Comparison of ENCODE assay signal across 18 cellular contexts in the genomic region with DNA sequence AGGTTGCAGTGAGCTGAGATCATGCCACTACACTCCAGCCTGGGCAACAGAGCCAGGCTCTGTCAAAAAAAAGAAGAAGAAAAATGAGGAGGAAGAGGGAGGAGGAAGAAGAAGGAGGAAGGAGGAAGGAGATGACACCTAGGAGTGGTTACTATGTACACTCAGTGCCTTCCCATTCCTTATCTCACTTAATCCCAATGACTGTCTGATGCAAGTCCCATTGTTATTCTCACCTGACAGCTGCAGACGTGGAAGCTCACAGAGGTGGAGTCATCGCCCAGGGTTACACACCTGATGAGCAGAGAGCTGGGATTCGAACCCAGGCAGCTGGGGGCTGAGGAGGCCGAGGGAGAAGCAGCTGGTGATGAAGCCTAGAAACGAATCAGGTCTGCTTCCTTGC.
DNase-seq lines count a peak whose midpoint lies in the region; ATAC-seq, FAIRE-seq and TF ChIP-seq lines count a peak whose summit lies in the region.
"Had no signal": no experiment of that assay in that cellular context is flagged by ENCODE, and none has a peak within 500 bp of the region (broad histone marks: within the 10 kb centered on the region; RNA-seq: fewer than 3 reads in every experiment).

No MANE protein-coding gene starts in this region.

- no peaks in the 10 kb centered on the region for H3K36me3 Mint-ChIP-seq in endodermal cell (ENCODE audit: low read depth)
- H3K36me3 Mint-ChIP-seq: CD4-positive, CD25-positive, alpha-beta regulatory T cell had no signal

- no peak for ATAC-seq in HG03457 (IDR thresholded peaks at IDR 0.05; ENCODE audit: unreplicated experiment)
- ATAC-seq: GM23338 had no signal

- no peaks in the 10 kb centered on the region for H3K27me3 ChIP-seq in endodermal cell (ENCODE audit: control insufficient read depth, insufficient read depth, low read length, poor library complexity, severe bottlenecking)

- H3K9me3 ChIP-seq in HEK293 (ENCODE audit: control insufficient read depth, insufficient read depth, low read depth, low read length) = no peaks in the 10 kb centered on the region
- no peaks in the 10 kb centered on the region for H3K9me3 ChIP-seq in endodermal cell (ENCODE audit: control insufficient read depth, low read length)

- H3K4me1 ChIP-seq in HEK293 (ENCODE audit: control insufficient read depth, insufficient read depth, low read length) (no peaks in the 10 kb centered on the region), endodermal cell (ENCODE audit: control insufficient read depth, insufficient read depth, low read length) (peaks cover 4% of the 10 kb centered on the region)

- no peak overlapping the region for H3K9ac ChIP-seq in endodermal cell (ENCODE audit: extremely low read depth, low read length, poor library complexity, severe bottlenecking)

- no peak for FAIRE-seq in GM12891 (lab: Jason Lieb, UNC)
- FAIRE-seq: G401.6 had no signal

- no peak overlapping the region for H3K27ac Mint-ChIP-seq in endodermal cell
- H3K27ac Mint-ChIP-seq: CD4-positive, CD25-positive, alpha-beta regulatory T cell; GM23338 had no signal

- CTCF ChIA-PET in HEK293 (lab: Yijun Ruan, JAX) = interaction anchor here (1.2 to 2.2 kb wide), 2 partner anchors 10 kb away, joined by 3 to 7 read pairs; no protein-coding TSS in a partner anchor

- 81 to 89% methylated on average over 5 of the region's 5 CpGs for WGBS in endodermal cell (ENCODE audit: insufficient coverage in 1 of 2, insufficient read length in 1 of 2), 2 experiments

- POLR2A ChIA-PET in HEK293 (lab: Yijun Ruan, JAX) = no interaction called here

- no peak for TF ChIP-seq POLR2A in GM12891 (IDR thresholded peaks at IDR 0.05; ENCODE audit: low read depth, low read length)

- H3K27me3 Mint-ChIP-seq in endodermal cell (ENCODE audit: insufficient read depth) = no peaks in the 10 kb centered on the region

- peak; percentile 3 for DNase-seq in CMK (ENCODE audit: low read depth)
- peak; percentile 85 for DNase-seq in NCI-H2196 treated with DMSO at 0.1 percent for 48 hours (lab: John Stamatoyannopoulos, UW; ENCODE audit: unreplicated experiment)
- peak; percentile 59 for DNase-seq in endodermal cell
- DNase-seq in GM12891 (ENCODE audit: insufficient read length, low spot score) = no peak
- no peak for DNase-seq in NCI-H1694 treated with DMSO at 0.1 percent for 48 hours (lab: John Stamatoyannopoulos, UW)
- DNase-seq in NCI-H1048 (lab: John Stamatoyannopoulos, UW) = no peak
- DNase-seq: CD4-positive, CD25-positive, alpha-beta regulatory T cell; DMS79 treated with DMSO at 0.1 percent for 48 hours; Kasumi-1; NCI-H1417 treated with DMSO at 0.1 percent for 48 hours; NCI-H2107; NCI-H446; NCI-H774; T-helper 9 cell had no signal

- TF ChIP-seq CTCF in HEK293 (tag by site-specific recombination; IDR thresholded peaks at IDR 0.05) (no peak), endodermal cell (conservative IDR thresholded peaks at IDR 0.05) (no peak)

- H3K4me1 Mint-ChIP-seq in endodermal cell = peaks cover 1% of the 10 kb centered on the region
- H3K4me1 Mint-ChIP-seq: CD4-positive, CD25-positive, alpha-beta regulatory T cell had no signal

- H3K27ac ChIP-seq in HEK293 (ENCODE audit: extremely low read depth, low read depth, low read length) (no peak overlapping the region), endodermal cell (ENCODE audit: low read depth, low read length) (no peak overlapping the region)

- no peaks in the 10 kb centered on the region for H3K9me3 Mint-ChIP-seq in endodermal cell
- H3K9me3 Mint-ChIP-seq: GM23338 had no signal

- H3K36me3 ChIP-seq in HEK293 (ENCODE audit: control insufficient read depth in 2 of 2, insufficient read depth in 1 of 2, low read length in 2 of 2) = no peaks in the 10 kb centered on the region
- no peaks in the 10 kb centered on the region for H3K36me3 ChIP-seq in endodermal cell (ENCODE audit: control insufficient read depth, insufficient read depth, low read length)

- no peak overlapping the region for H3K4me3 Mint-ChIP-seq in endodermal cell
- H3K4me3 Mint-ChIP-seq: CD4-positive, CD25-positive, alpha-beta regulatory T cell; GM23338 had no signal

- H3K4me3 ChIP-seq in HEK293 (ENCODE audit: low read depth, low read length) (no peak overlapping the region), endodermal cell (ENCODE audit: low read length) (no peak overlapping the region)
- H3K4me3 ChIP-seq: GM23338 had no signal

TF ChIP-seq in HEK293, 187 proteins besides CTCF, POLR2A, EP300 and RAD21:
- no peak for TF ChIP-seq ZNF350 (tag by site-specific recombination; IDR thresholded peaks at IDR 0.05)
- TF ChIP-seq, protein P1, sequence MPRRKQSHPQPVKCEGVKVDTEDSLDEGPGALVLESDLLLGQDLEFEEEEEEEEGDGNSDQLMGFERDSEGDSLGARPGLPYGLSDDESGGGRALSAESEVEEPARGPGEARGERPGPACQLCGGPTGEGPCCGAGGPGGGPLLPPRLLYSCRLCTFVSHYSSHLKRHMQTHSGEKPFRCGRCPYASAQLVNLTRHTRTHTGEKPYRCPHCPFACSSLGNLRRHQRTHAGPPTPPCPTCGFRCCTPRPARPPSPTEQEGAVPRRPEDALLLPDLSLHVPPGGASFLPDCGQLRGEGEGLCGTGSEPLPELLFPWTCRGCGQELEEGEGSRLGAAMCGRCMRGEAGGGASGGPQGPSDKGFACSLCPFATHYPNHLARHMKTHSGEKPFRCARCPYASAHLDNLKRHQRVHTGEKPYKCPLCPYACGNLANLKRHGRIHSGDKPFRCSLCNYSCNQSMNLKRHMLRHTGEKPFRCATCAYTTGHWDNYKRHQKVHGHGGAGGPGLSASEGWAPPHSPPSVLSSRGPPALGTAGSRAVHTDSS (tag by site-specific recombination; IDR thresholded peaks at IDR 0.05) = peak; percentile 67

TF ChIP-seq in GM12891, 5 proteins besides CTCF, POLR2A, EP300 and RAD21:
- TF ChIP-seq POLR2AphosphoS5 (IDR thresholded peaks at IDR 0.05; ENCODE audit: low read depth, low read length) (no peak), POU2F2 (IDR thresholded peaks at IDR 0.05; ENCODE audit: low read depth, low read length) (no peak), PAX5 (IDR thresholded peaks at IDR 0.05; ENCODE audit: insufficient read depth, low read length, severe bottlenecking) (no peak), SPI1 (IDR thresholded peaks at IDR 0.05; ENCODE audit: low read depth, low read length) (no peak), TAF1 (IDR thresholded peaks at IDR 0.05; ENCODE audit: low read depth, low read length) (no peak)

Comparison
In these comparisons a context has a peak if more than half of its experiments do, and no peak if none do; other contexts are left out.
1. DNase-seq: peak in CMK (single experiment), NCI-H2196 treated with DMSO at 0.1 percent for 48 hours (single experiment) and endodermal cell (single experiment); none in GM12891 (single experiment), NCI-H1694 treated with DMSO at 0.1 percent for 48 hours (single experiment) and NCI-H1048 (single experiment).